12 cellular contexts compared by ENCODE assay signal in genomic region chr19:53553159-53553558, GRCh38. TPM values are rescaled to one million over a fixed set of nuclear protein-coding genes. Genes with fewer than 3 reads are reported as not detected.
A peak's percentile ranks its signal among the peaks of the same experiment; 100 is the strongest.
DNase-seq lines count a peak whose midpoint lies in the region; ATAC-seq and TF ChIP-seq lines count a peak whose summit lies in the region.
"Had no signal": no experiment of that assay in that cellular context is flagged by ENCODE, and none has a peak within 500 bp of the region (broad histone marks: within the 10 kb centered on the region; RNA-seq: fewer than 3 reads in every experiment).

No MANE protein-coding gene starts in this region.

- TF ChIP-seq CTCF in GM12865 (IDR thresholded peaks at IDR 0.05; ENCODE audit: insufficient read depth, low read depth, low read length, missing control alignments): no peak
- no peak for TF ChIP-seq CTCF in gastrocnemius medialis (IDR thresholded peaks at IDR 0.05 in 4 of 5, conservative IDR thresholded peaks at IDR 0.05 in 1 of 5)

- peaks cover 16% of the 10 kb centered on the region for H3K36me3 Mint-ChIP-seq in activated naive CD8-positive, alpha-beta T cell
- H3K36me3 Mint-ChIP-seq in memory B cell: peaks cover 19% of the 10 kb centered on the region

- H3K9me3 ChIP-seq in BLaER1 treated with 17β-estradiol and CSF1 and Interleukin-3, amounts not matched to agents 10 nM and 100 nM (replicated peaks in 1 of 11): peaks cover 0 to 23% (median 8%) of the 10 kb centered on the region in 11 experiments; a peak in 7 of 22 replicates
- no peaks in the 10 kb centered on the region for H3K9me3 ChIP-seq in gastrocnemius medialis

- H3K4me3 ChIP-seq in BLaER1 treated with 17β-estradiol and CSF1 and Interleukin-3, amounts not matched to agents 10 nM and 100 nM: peak overlapping the region in 3 of 10 experiments; percentile 57 to 68 (median 64); a peak in 2 of 20 replicates
- H3K4me3 ChIP-seq in GM12865 (ENCODE audit: low read depth, low read length) (peak overlapping the region; percentile 59), gastrocnemius medialis (no peak overlapping the region)
- H3K4me3 ChIP-seq: PC-9 had no signal

- H3K4me3 Mint-ChIP-seq in activated naive CD8-positive, alpha-beta T cell: peak overlapping the region; percentile 52
- H3K4me3 Mint-ChIP-seq in memory B cell: peak overlapping the region; percentile 92

- peak overlapping the region; percentile 68 to 86 (median 79); a peak in 19 of 22 replicates for H3K4me2 ChIP-seq in BLaER1 treated with 17β-estradiol and CSF1 and Interleukin-3, amounts not matched to agents 10 nM and 100 nM
- H3K4me2 ChIP-seq: PC-9 had no signal

- peaks cover 18 to 43% (median 25%) of the 10 kb centered on the region in 11 experiments for H3K36me3 ChIP-seq in BLaER1 treated with 17β-estradiol and CSF1 and Interleukin-3, amounts not matched to agents 10 nM and 100 nM
- H3K36me3 ChIP-seq in gastrocnemius medialis: no peaks in the 10 kb centered on the region

- in situ Hi-C loops in gastrocnemius medialis (cut with MboI; ENCODE audit: low sequenced_read_pairs in 4 of 4): no loop called here

- no peaks in the 10 kb centered on the region for H3K27me3 Mint-ChIP-seq in activated naive CD8-positive, alpha-beta T cell
- H3K27me3 Mint-ChIP-seq in memory B cell: no peaks in the 10 kb centered on the region

- H3K27me3 ChIP-seq in BLaER1 treated with 17β-estradiol and CSF1 and Interleukin-3, amounts not matched to agents 10 nM and 100 nM: no peaks in the 10 kb centered on the region
- no peaks in the 10 kb centered on the region for H3K27me3 ChIP-seq in gastrocnemius medialis

- peak overlapping the region in 6 of 11 experiments; percentile 71 to 84 (median 80); a peak in 9 of 22 replicates for H3K9ac ChIP-seq in BLaER1 treated with 17β-estradiol and CSF1 and Interleukin-3, amounts not matched to agents 10 nM and 100 nM

- no peak for TF ChIP-seq POLR2A in gastrocnemius medialis (IDR thresholded peaks at IDR 0.05)

- DNase-seq in GM12865 (ENCODE audit: low read depth) (no peak), memory B cell (ENCODE audit: low spot score in 2 of 2) (no peak), DMS79 treated with DMSO at 0.1 percent for 48 hours (lab: John Stamatoyannopoulos, UW) (no peak), gastrocnemius medialis (no peak), D341Med (ENCODE audit: low spot score) (no peak)
- no peak for DNase-seq in stimulated activated CD8-positive, alpha-beta memory T cell treated with anti-CD3 and anti-CD28 coated beads, Interleukin-4, amount 100 ng/mL, for 48 hours
- DNase-seq: Kasumi-1; NCI-H2081 treated with DMSO at 0.1 percent for 48 hours; PC-9; stimulated activated CD4-positive, alpha-beta T cell treated with anti-CD3 and anti-CD28 coated beads, Interleukin-15, amount 100 ng/mL, for 24 hours had no signal

- peaks cover 39% of the 10 kb centered on the region for H3K4me1 Mint-ChIP-seq in activated naive CD8-positive, alpha-beta T cell (ENCODE audit: low read depth)
- H3K4me1 Mint-ChIP-seq in memory B cell: peaks cover 9% of the 10 kb centered on the region

- peak; percentile 9 for ATAC-seq in memory B cell (ENCODE audit: low read depth)
- ATAC-seq in gastrocnemius medialis: no peak

- H3K27ac ChIP-seq in BLaER1 treated with 17β-estradiol and CSF1 and Interleukin-3, amounts not matched to agents 10 nM and 100 nM: peak overlapping the region in 3 of 11 experiments; percentile 76 to 88 (median 76); a peak in 8 of 22 replicates
- peak overlapping the region in 1 of 4 donors; percentile 85 for H3K27ac ChIP-seq in gastrocnemius medialis
- H3K27ac ChIP-seq: PC-9 had no signal

- intact Hi-C loops in gastrocnemius medialis (cut with DNase I; ENCODE audit: low total_unique reads): no loop called here

- peaks cover 6 to 65% (median 17%) of the 10 kb centered on the region in 10 experiments; a peak in 17 of 20 replicates for H3K4me1 ChIP-seq in BLaER1 treated with 17β-estradiol and CSF1 and Interleukin-3, amounts not matched to agents 10 nM and 100 nM
- H3K4me1 ChIP-seq in gastrocnemius medialis: peaks cover 3 to 7% of the 10 kb centered on the region in 2 donors

- H4K20me1 ChIP-seq in BLaER1 treated with 17β-estradiol and CSF1 and Interleukin-3, amounts not matched to agents 10 nM and 100 nM: peaks cover 0 to 14% (median 0%) of the 10 kb centered on the region in 11 experiments; a peak in 6 of 22 replicates

- peak overlapping the region; percentile 95 for H3K27ac Mint-ChIP-seq in activated naive CD8-positive, alpha-beta T cell
- H3K27ac Mint-ChIP-seq in memory B cell: peak overlapping the region; percentile 99

- no peaks in the 10 kb centered on the region for H3K9me3 Mint-ChIP-seq in activated naive CD8-positive, alpha-beta T cell (ENCODE audit: low read depth)
- no peaks in the 10 kb centered on the region for H3K9me3 Mint-ChIP-seq in memory B cell

RNA-seq across cellular contexts. Expression of gene ZNF331, which starts 15.2 kb away (rescaled TPM):
- total RNA-seq in gastrocnemius medialis: 10 to 100 TPM in 1 of 4 donors, 1 to 10 TPM in 3; 4.8 to 12.6 (median 7.0) TPM
